ENCODE assay signal across 1 cellular context in the genomic region with DNA sequence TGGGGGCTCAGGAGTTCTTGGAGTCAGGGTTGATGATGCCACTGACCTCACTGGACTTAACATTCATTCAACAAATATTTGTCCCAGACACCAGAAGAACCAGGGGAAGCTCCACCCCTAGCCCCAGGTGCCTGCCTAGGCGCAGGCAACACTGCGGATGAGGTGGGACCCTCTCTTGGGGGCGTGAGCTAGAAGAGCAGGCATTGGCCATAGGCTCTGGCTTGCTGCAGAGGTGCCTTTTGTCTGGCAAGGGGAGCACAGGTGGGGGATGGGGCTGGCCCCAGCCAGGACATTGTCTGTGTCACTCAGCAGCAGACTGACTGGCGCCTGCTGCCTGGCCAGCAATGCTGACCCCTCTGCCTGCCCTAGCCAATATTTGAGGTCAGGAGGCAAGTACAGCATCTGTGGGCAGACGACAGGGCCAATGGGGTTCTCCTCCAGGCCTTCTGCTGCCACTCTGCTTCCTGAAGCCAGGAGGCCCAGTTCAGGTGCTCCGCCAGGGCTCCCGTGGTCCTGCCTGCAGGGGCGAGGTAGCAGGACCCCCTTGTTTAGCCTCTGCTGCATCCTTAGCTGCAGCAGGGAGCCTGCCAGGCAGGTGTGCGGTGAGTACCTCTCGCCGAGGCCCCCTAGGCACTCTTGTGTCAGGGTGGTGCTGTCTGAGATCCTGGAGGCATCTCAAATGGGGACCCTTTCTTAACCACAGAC.
TF ChIP-seq lines count a peak whose summit lies in the region.

No MANE protein-coding gene starts in this region.

TF ChIP-seq in IMR-90, 13 proteins besides CTCF, POLR2A, EP300 and RAD21 (continued from another document):
- TF ChIP-seq, protein P1, sequence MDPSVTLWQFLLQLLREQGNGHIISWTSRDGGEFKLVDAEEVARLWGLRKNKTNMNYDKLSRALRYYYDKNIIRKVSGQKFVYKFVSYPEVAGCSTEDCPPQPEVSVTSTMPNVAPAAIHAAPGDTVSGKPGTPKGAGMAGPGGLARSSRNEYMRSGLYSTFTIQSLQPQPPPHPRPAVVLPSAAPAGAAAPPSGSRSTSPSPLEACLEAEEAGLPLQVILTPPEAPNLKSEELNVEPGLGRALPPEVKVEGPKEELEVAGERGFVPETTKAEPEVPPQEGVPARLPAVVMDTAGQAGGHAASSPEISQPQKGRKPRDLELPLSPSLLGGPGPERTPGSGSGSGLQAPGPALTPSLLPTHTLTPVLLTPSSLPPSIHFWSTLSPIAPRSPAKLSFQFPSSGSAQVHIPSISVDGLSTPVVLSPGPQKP (IDR thresholded peaks at IDR 0.05; ENCODE audit: borderline replicate concordance, low read depth, low read length), result no peak
- TF ChIP-seq NFE2L2 (IDR thresholded peaks at IDR 0.05; ENCODE audit: low read depth, low read length) (no peak), MAZ (IDR thresholded peaks at IDR 0.05; ENCODE audit: borderline replicate concordance, low read depth, low read length) (no peak)
